ENCODE assay signal across 2 cellular contexts in the genomic region with DNA sequence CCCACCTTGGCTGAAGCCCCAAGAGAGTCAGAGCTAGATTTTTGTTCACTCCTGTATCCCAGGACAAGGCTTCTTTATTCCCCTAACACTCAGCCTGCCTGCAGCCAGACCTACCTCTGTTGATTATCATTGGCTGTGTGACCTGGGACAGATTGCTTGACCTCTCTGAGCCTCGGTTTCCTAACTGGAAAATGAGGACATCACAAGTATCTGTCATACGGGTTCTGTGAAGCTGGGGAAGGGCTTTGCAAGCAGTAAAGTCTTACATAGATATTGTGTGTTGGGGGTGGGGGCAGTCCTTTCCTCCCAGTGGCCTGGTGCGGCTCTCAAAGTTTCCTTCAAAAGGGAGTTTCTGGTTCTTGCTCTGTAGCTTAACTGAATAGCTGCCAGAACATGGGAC.
TF ChIP-seq lines count a peak whose summit lies in the region.

No MANE protein-coding gene starts in this region.

TF ChIP-seq in HepG2, 621 proteins besides CTCF, POLR2A, EP300 and RAD21:
- peak; percentile 93 for TF ChIP-seq ZNF768 (CRISPR knock-in tag; IDR thresholded peaks at IDR 0.05)
- TF ChIP-seq ZMYM3 (CRISPR knock-in tag; IDR thresholded peaks at IDR 0.05): peak; percentile 87
- TF ChIP-seq, protein P1, sequence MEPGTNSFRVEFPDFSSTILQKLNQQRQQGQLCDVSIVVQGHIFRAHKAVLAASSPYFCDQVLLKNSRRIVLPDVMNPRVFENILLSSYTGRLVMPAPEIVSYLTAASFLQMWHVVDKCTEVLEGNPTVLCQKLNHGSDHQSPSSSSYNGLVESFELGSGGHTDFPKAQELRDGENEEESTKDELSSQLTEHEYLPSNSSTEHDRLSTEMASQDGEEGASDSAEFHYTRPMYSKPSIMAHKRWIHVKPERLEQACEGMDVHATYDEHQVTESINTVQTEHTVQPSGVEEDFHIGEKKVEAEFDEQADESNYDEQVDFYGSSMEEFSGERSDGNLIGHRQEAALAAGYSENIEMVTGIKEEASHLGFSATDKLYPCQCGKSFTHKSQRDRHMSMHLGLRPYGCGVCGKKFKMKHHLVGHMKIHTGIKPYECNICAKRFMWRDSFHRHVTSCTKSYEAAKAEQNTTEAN (CRISPR knock-in tag; conservative IDR thresholded peaks at IDR 0.05): no peak

TF ChIP-seq in H1, 55 proteins besides CTCF, POLR2A, EP300 and RAD21:
- TF ChIP-seq CREB1 (IDR thresholded peaks at IDR 0.05) (no peak), EZH2 (IDR thresholded peaks at IDR 0.05; ENCODE audit: low read depth, low read length, severe bottlenecking) (no peak), MAFK (IDR thresholded peaks at IDR 0.05; ENCODE audit: low read depth, low read length) (no peak), KDM1A (IDR thresholded peaks at IDR 0.05; ENCODE audit: borderline replicate concordance, low read length) (peak; percentile 89)
TF ChIP-seq in H1: peak in this region for 1.
